25 cellular contexts compared by ENCODE assay signal in the genomic region with DNA sequence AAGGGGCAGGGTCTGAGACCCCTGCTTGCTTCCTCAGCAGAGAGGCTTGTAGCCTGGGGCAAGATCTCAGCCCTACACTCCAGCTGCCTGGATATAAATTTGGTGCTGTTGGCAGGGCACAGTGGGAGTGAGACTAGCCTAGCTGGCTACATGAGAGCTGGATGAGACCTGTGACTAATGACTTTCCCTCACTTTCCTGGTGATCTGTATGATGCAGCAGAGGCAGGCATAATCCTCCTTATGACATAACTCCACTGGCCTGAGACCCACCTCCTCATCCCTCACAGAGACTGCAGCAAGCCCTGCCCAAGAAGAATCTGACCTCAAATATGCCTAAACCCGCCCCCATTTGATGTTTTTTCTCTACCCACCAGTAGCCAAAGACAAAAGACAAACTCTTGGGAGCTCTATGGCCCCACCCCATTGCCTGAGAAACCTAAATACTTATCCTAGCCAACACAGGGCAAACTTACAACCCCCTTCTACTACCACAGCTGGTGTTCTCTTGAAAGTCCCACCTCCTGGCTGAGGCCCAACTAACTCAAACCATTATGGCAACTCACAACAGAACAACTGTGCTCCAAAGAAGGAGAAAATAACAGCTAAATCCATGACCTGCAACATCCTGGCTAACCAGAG.
A peak's percentile ranks its signal among the peaks of the same experiment; 100 is the strongest.
DNase-seq lines count a peak whose midpoint lies in the region; ATAC-seq, FAIRE-seq and TF ChIP-seq lines count a peak whose summit lies in the region.
"Had no signal": no experiment of that assay in that cellular context is flagged by ENCODE, and none has a peak within 500 bp of the region (broad histone marks: within the 10 kb centered on the region; RNA-seq: fewer than 3 reads in every experiment).

No MANE protein-coding gene starts in this region.

- no TSS peak for BruUV-seq in K562 (replicated peaks; lab: Mats Ljungman, UMichigan)

- in situ Hi-C loops in K562 (cut with MboI): no loop called here

- DNase-seq in K562 (ENCODE audit: extremely low read depth in 1 of 4, low spot score in 3 of 4): no peak
- peak; percentile 52 for DNase-seq in islet precursor cell
- DNase-seq in amygdala (lab: John Stamatoyannopoulos, UW): no peak
- DNase-seq in activated CD4-positive, CD25-positive, alpha-beta regulatory T cell (lab: John Stamatoyannopoulos, UW): no peak
- DNase-seq: activated T-cell treated with anti-CD3 and anti-CD28 coated beads for 4 hours, aorta, caudate nucleus, DMS79 treated with DMSO at 0.1 percent for 48 hours, Karpas-422, kidney glomerular epithelial cell, MV-4-11, NCI-H1436 treated with DMSO at 0.1 percent for 48 hours, NCI-H524, right cardiac atrium, spleen had no signal

- no peak overlapping the region for H3K4me3 ChIP-seq in BLaER1 treated with 17β-estradiol and CSF1 and Interleukin-3, amounts not matched to agents 10 nM and 100 nM
- H3K4me3 ChIP-seq in K562: no peak overlapping the region
- H3K4me3 ChIP-seq: lung, SJSA1, spleen, tibial nerve had no signal

- POLR2A ChIA-PET in K562 (lab: Yijun Ruan, JAX): no interaction called here

- H3K4me2 ChIP-seq in BLaER1 treated with 17β-estradiol and CSF1 and Interleukin-3, amounts not matched to agents 10 nM and 100 nM: peak overlapping the region in 9 of 11 experiments; percentile 2 to 46 (median 27); a peak in 8 of 22 replicates
- no peak overlapping the region for H3K4me2 ChIP-seq in K562 (ENCODE audit: insufficient read depth, low read length)

- TF ChIP-seq RAD21 in Ishikawa (IDR thresholded peaks at IDR 0.05; ENCODE audit: low read depth) (no peak), K562 (CRISPR knock-in tag; conservative IDR thresholded peaks at IDR 0.05 in 1 of 2, IDR thresholded peaks at IDR 0.05 in 1 of 2) (no peak)

- FAIRE-seq in K562 (lab: Jason Lieb, UNC): no peak

- H2AFZ ChIP-seq in K562 (ENCODE audit: low read depth, low read length): no peak overlapping the region
- H2AFZ ChIP-seq: parathyroid adenoma had no signal

- peaks cover 7 to 31% (median 14%) of the 10 kb centered on the region in 11 experiments; a peak in 17 of 22 replicates for H3K9me3 ChIP-seq in BLaER1 treated with 17β-estradiol and CSF1 and Interleukin-3, amounts not matched to agents 10 nM and 100 nM (replicated peaks in 1 of 11)
- no peaks in the 10 kb centered on the region for H3K9me3 ChIP-seq in K562 (replicated peaks; ENCODE audit: control insufficient read depth, insufficient read depth, low read depth, low read length)
- H3K9me3 ChIP-seq: SJSA1 had no signal

- H3K9ac ChIP-seq in BLaER1 treated with 17β-estradiol and CSF1 and Interleukin-3, amounts not matched to agents 10 nM and 100 nM: no peak overlapping the region
- no peak overlapping the region for H3K9ac ChIP-seq in K562 (ENCODE audit: insufficient read depth in 1 of 2, low read depth in 2 of 2, low read length in 2 of 2)
- H3K9ac ChIP-seq: parathyroid adenoma had no signal

- H3K9me1 ChIP-seq in K562 (ENCODE audit: control insufficient read depth, insufficient read depth, low read length): no peaks in the 10 kb centered on the region

- intact Hi-C loops in K562 (cut with micrococcal nuclease): no loop called here

- peaks cover 0 to 8% (median 6%) of the 10 kb centered on the region in 10 experiments; a peak in 7 of 20 replicates for H3K4me1 ChIP-seq in BLaER1 treated with 17β-estradiol and CSF1 and Interleukin-3, amounts not matched to agents 10 nM and 100 nM
- H3K4me1 ChIP-seq in K562 (replicated peaks in 1 of 2; ENCODE audit: control insufficient read depth in 2 of 2, insufficient read depth in 2 of 2, low read length in 2 of 2): no peaks in the 10 kb centered on the region
- H3K4me1 ChIP-seq: parathyroid adenoma, SJSA1, spleen, tibial nerve had no signal

- no peak overlapping the region for H3K27ac ChIP-seq in BLaER1 treated with 17β-estradiol and CSF1 and Interleukin-3, amounts not matched to agents 10 nM and 100 nM
- H3K27ac ChIP-seq in K562 (ENCODE audit: extremely low read depth, low read depth, low read length): no peak overlapping the region
- H3K27ac ChIP-seq: parathyroid adenoma, SJSA1, spleen, tibial nerve had no signal

- whole genome bisulfite sequencing in K562 (ENCODE audit: insufficient coverage, low coverage, missing lambda C conversion rate): 0% methylated on average over 1 of the region's 1 CpG

- no peaks in the 10 kb centered on the region for H3K79me2 ChIP-seq in K562 (ENCODE audit: control insufficient read depth, insufficient read depth, low read length)
- H3K79me2 ChIP-seq: parathyroid adenoma had no signal

- 0 out of 2 replicates have a peak, but pooled peaks have one; percentile 11 for TF ChIP-seq EP300 in Ishikawa (IDR thresholded peaks at IDR 0.05; ENCODE audit: borderline replicate concordance)
- no peak for TF ChIP-seq EP300 in K562 (IDR thresholded peaks at IDR 0.05; ENCODE audit: low read length)

- TF ChIP-seq POLR2A in K562 (conservative IDR thresholded peaks at IDR 0.05): no peak

- CTCF ChIA-PET in K562 (lab: Yijun Ruan, JAX; ENCODE audit: low intra/inter-chr PET ratio): no interaction called here

- no peaks in the 10 kb centered on the region for H3K27me3 ChIP-seq in BLaER1 treated with 17β-estradiol and CSF1 and Interleukin-3, amounts not matched to agents 10 nM and 100 nM
- no peaks in the 10 kb centered on the region for H3K27me3 ChIP-seq in K562 (ENCODE audit: control insufficient read depth in 2 of 2, insufficient read depth in 2 of 2, low read length in 2 of 2)
- H3K27me3 ChIP-seq: SJSA1, spleen, tibial nerve had no signal

- ATAC-seq in K562 (peak; percentile 39; the same call in 2 of the 3 replicates), HG02588 (IDR thresholded peaks at IDR 0.05; ENCODE audit: unreplicated experiment) (no peak), GM19395 (IDR thresholded peaks at IDR 0.05; ENCODE audit: unreplicated experiment) (no peak)
- ATAC-seq: activated naive CD4-positive, alpha-beta T cell treated with anti-CD3 and anti-CD28 coated beads, Interleukin-2, amount 50 U/mL, for 72 hours; Panc1; right cardiac atrium had no signal

- no peaks in the 10 kb centered on the region for H4K20me1 ChIP-seq in BLaER1 treated with 17β-estradiol and CSF1 and Interleukin-3, amounts not matched to agents 10 nM and 100 nM
- H4K20me1 ChIP-seq in K562 (replicated peaks; ENCODE audit: control insufficient read depth, insufficient read depth, low read length): no peaks in the 10 kb centered on the region

- no peaks in the 10 kb centered on the region for H3K36me3 ChIP-seq in BLaER1 treated with 17β-estradiol and CSF1 and Interleukin-3, amounts not matched to agents 10 nM and 100 nM
- no peaks in the 10 kb centered on the region for H3K36me3 ChIP-seq in K562 (ENCODE audit: control insufficient read depth, insufficient read depth, low read length)
- H3K36me3 ChIP-seq: SJSA1, spleen, tibial nerve had no signal

- no peak for TF ChIP-seq CTCF in K562 (IDR thresholded peaks at IDR 0.05 in 2 of 3, conservative IDR thresholded peaks at IDR 0.05 in 1 of 3; ENCODE audit: insufficient read depth in 2 of 3, low read depth in 1 of 3, low read length in 3 of 3)

TF ChIP-seq in Ishikawa, 13 proteins besides CTCF, POLR2A, EP300 and RAD21 (continues in another document):
- TF ChIP-seq, protein P1, sequence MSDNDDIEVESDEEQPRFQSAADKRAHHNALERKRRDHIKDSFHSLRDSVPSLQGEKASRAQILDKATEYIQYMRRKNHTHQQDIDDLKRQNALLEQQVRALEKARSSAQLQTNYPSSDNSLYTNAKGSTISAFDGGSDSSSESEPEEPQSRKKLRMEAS (IDR thresholded peaks at IDR 0.05): no peak
- TF ChIP-seq TCF12 (IDR thresholded peaks at IDR 0.05; ENCODE audit: low read depth): 0 out of 2 replicates have a peak, but pooled peaks have one; percentile 33
- TF ChIP-seq, protein P2, sequence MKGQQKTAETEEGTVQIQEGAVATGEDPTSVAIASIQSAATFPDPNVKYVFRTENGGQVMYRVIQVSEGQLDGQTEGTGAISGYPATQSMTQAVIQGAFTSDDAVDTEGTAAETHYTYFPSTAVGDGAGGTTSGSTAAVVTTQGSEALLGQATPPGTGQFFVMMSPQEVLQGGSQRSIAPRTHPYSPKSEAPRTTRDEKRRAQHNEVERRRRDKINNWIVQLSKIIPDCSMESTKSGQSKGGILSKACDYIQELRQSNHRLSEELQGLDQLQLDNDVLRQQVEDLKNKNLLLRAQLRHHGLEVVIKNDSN (IDR thresholded peaks at IDR 0.05): no peak
- peak; percentile 61 for TF ChIP-seq NFIC (IDR thresholded peaks at IDR 0.05)

TF ChIP-seq in K562, 482 proteins besides CTCF, POLR2A, EP300 and RAD21:
- TF ChIP-seq CTBP1 (IDR thresholded peaks at IDR 0.05; ENCODE audit: borderline replicate concordance): no peak
